1 cellular context compared by ENCODE assay signal in the genomic region with DNA sequence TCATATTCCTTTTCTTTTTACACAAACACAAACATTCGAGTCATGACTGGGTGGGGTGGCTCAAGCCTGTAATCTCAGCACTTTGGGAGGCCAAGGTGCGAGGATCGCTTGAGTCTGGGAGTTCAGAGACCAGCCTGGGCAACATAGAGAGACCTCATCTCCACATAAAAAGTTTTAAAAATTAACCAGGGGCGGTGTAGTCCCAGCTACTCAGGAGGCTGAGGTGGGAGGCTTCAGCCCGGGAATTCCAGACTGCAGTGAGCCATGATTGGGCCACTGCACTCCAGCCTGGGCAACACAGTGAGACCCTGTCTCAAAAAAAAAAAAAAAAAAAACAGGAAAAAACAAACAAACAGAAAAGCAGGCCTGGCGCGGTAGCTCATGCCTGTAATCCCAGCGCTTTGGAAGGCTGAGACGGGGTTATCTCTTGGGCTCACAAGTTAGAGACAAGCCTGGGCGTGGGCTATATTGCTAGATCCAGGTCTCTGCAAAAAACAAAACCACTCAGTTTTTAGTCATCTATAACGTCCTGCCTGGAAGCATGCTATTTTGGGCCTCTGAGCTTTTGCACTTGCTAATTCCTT.
TF ChIP-seq lines count a peak whose summit lies in the region.

No MANE protein-coding gene starts in this region.

TF ChIP-seq in H1, 55 proteins besides CTCF, POLR2A, EP300 and RAD21:
- TF ChIP-seq HDAC6 (IDR thresholded peaks at IDR 0.05; ENCODE audit: low read depth, low read length), result no peak
- TF ChIP-seq SAP30 (IDR thresholded peaks at IDR 0.05; ENCODE audit: insufficient read depth, insufficient replicate concordance, low read length), result no peak
- no peak for TF ChIP-seq SIX5 (IDR thresholded peaks at IDR 0.05; ENCODE audit: low read depth, low read length)
- TF ChIP-seq TAF7 (optimal IDR thresholded peaks at IDR 0.05; ENCODE audit: borderline replicate concordance, low read depth, low read length), result no peak
- peak; percentile 57; the same call in 1 of the 2 replicates for TF ChIP-seq KDM1A (IDR thresholded peaks at IDR 0.05; ENCODE audit: borderline replicate concordance, low read length)
- TF ChIP-seq JUND (IDR thresholded peaks at IDR 0.05; ENCODE audit: low read length), result no peak
